8 cellular contexts compared by ENCODE assay signal in the genomic region with DNA sequence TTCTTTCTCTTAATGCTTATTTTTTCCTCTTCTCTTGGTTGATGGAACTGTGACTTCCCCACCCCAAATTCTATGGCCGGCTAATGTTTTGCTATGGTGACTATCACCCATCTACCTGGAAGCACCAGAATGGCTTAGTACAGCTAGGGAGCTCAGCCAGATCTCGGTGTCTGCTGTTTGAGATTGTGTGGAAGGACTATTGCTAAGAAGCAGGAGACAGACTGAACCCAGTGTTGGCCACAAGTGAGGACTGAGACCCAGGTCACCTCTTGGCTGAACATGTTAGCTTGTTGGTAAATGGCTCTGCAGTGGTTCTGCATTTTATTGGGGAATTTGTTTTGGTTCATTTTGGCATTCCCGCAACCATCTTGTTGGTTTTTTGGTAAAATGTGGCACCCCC. TPM values are rescaled to one million over a fixed set of nuclear protein-coding genes. Genes with fewer than 3 reads are reported as not detected.
DNase-seq lines count a peak whose midpoint lies in the region; ATAC-seq, FAIRE-seq and TF ChIP-seq lines count a peak whose summit lies in the region.

No MANE protein-coding gene starts in this region.

- H3K27me3 ChIP-seq in HL-60 (ENCODE audit: insufficient read depth, poor library complexity, severe bottlenecking) (no peaks in the 10 kb centered on the region), mammary epithelial cell (ENCODE audit: insufficient read depth, low read length) (no peaks in the 10 kb centered on the region), muscle layer of duodenum (ENCODE audit: low read depth, low read length) (no peaks in the 10 kb centered on the region)

- H3K9me3 ChIP-seq in A549 (no peaks in the 10 kb centered on the region), mammary epithelial cell (replicated peaks; ENCODE audit: insufficient read depth, low read length) (no peaks in the 10 kb centered on the region), muscle layer of duodenum (ENCODE audit: control insufficient read depth in 1 of 2, low read length in 2 of 2) (no peaks in the 10 kb centered on the region)

- H3K4me3 ChIP-seq in A549 (peak overlapping the region; percentile 10; the same call in 1 of the 3 replicates), HL-60 (replicated peaks; ENCODE audit: insufficient read depth, low read length) (0 out of 2 replicates have a peak overlapping the region, but pooled peaks have one; percentile 2), mammary epithelial cell (replicated peaks in 1 of 3; ENCODE audit: insufficient read depth in 1 of 3, low read depth in 2 of 3, low read length in 3 of 3) (peak overlapping the region; percentile 0 to 38 (median 20)), muscle layer of duodenum (ENCODE audit: low read depth in 1 of 2, low read length in 2 of 2) (peak overlapping the region; percentile 42)

- no TSS peak for BruUV-seq in mammary epithelial cell (replicated peaks; lab: Mats Ljungman, UMichigan)

- no peak for FAIRE-seq in A549 (lab: Jason Lieb, UNC)

- no peak for TF ChIP-seq POLR2A in A549 (IDR thresholded peaks at IDR 0.05; ENCODE audit: low read length)

- WGBS in A549 (ENCODE audit: missing lambda C conversion rate): 84% methylated on average over 3 of the region's 3 CpGs
- 47% methylated on average over 3 of the region's 3 CpGs for WGBS in mammary epithelial cell (ENCODE audit: low coverage, missing lambda C conversion rate)

- POLR2A ChIA-PET in A549 (lab: Yijun Ruan, JAX): interaction anchor here (0.7 to 4.7 kb wide), 2 partner anchors 24 to 37 kb away, joined by 4 to 23 read pairs; no protein-coding TSS in a partner anchor

- H3K27ac ChIP-seq in A549: peak overlapping the region in 1 of 2 experiments; percentile 70; a peak in 3 of 6 replicates
- H3K27ac ChIP-seq in HL-60 (replicated peaks): no peak overlapping the region
- peak overlapping the region; percentile 58 for H3K27ac ChIP-seq in mammary epithelial cell (ENCODE audit: insufficient read depth, low read depth, low read length)
- peak overlapping the region; percentile 87 for H3K27ac ChIP-seq in muscle layer of duodenum (ENCODE audit: low read length)

- DNase-seq in A549 (ENCODE audit: low read depth in 1 of 2, low spot score in 1 of 2): no peak
- no peak for DNase-seq in HL-60 (ENCODE audit: low read depth in 1 of 2, low spot score in 1 of 2)
- DNase-seq in mammary epithelial cell: no peak
- DNase-seq in GDM1 (lab: John Stamatoyannopoulos, UW): no peak
- no peak for DNase-seq in NCI-H146 treated with DMSO at 0.1 percent for 48 hours (lab: John Stamatoyannopoulos, UW; ENCODE audit: unreplicated experiment)
- no peak for DNase-seq in left lobe of liver (ENCODE audit: low spot score)

- ATAC-seq in A549: no peak
- ATAC-seq in HG02884 (IDR thresholded peaks at IDR 0.05; ENCODE audit: unreplicated experiment): no peak
- ATAC-seq in left lobe of liver: no peak

- H2AFZ ChIP-seq in mammary epithelial cell (ENCODE audit: low read depth, low read length): no peak overlapping the region

- CTCF ChIA-PET in A549 (lab: Yijun Ruan, JAX) (interaction anchor here (0.9 to 2.0 kb wide), 8 partner anchors 11 to 100 kb away, joined by 3 to 11 read pairs (median 4); no protein-coding TSS in a partner anchor), mammary epithelial cell (lab: Charles Lee; ENCODE audit: low non-redundant PET) (no interaction called here)

- H3K79me2 ChIP-seq in mammary epithelial cell (ENCODE audit: insufficient read depth, low read length): peaks cover 72% of the 10 kb centered on the region

- H3K4me2 ChIP-seq in A549: peak overlapping the region; percentile 95
- H3K4me2 ChIP-seq in mammary epithelial cell (ENCODE audit: insufficient read depth, low read depth, low read length): peak overlapping the region; percentile 73

- H3K36me3 ChIP-seq in mammary epithelial cell (ENCODE audit: insufficient read depth, low read length) (no peaks in the 10 kb centered on the region), muscle layer of duodenum (ENCODE audit: control insufficient read depth in 1 of 2, insufficient read depth in 2 of 2, low read length in 2 of 2) (peaks cover 0 to 5% of the 10 kb centered on the region in 2 donors)

- peaks cover 8% of the 10 kb centered on the region for H4K20me1 ChIP-seq in mammary epithelial cell (ENCODE audit: insufficient read depth, low read length)

- dilution Hi-C loops in mammary epithelial cell (cut with HindIII; ENCODE audit: low sequenced_read_pairs): no loop called here

- intact Hi-C loops in mammary epithelial cell (cut with micrococcal nuclease): loop anchor here (1.0 kb wide), 1 partner anchor 26 kb away; no protein-coding TSS in a partner anchor

- in situ Hi-C loops in mammary epithelial cell (cut with MboI; ENCODE audit: low sequenced_read_pairs in 2 of 2): no loop called here

- H3K4me1 ChIP-seq in A549 (peaks cover 65% of the 10 kb centered on the region), mammary epithelial cell (ENCODE audit: insufficient read depth, low read length) (peaks cover 40% of the 10 kb centered on the region), muscle layer of duodenum (ENCODE audit: control insufficient read depth in 1 of 2, insufficient read depth in 2 of 2, low read length in 2 of 2) (peaks cover 26 to 38% of the 10 kb centered on the region in 2 donors)

- TF ChIP-seq RAD21 in A549 (conservative IDR thresholded peaks at IDR 0.05 in 1 of 2, IDR thresholded peaks at IDR 0.05 in 1 of 2): no peak

- TF ChIP-seq CTCF in A549 (IDR thresholded peaks at IDR 0.05): no peak
- no peak for TF ChIP-seq CTCF in HL-60 (IDR thresholded peaks at IDR 0.05; ENCODE audit: insufficient read depth, low read length)
- TF ChIP-seq CTCF in mammary epithelial cell (conservative IDR thresholded peaks at IDR 0.05 in 1 of 2, IDR thresholded peaks at IDR 0.05 in 1 of 2; ENCODE audit: extremely low read depth in 1 of 2, insufficient read depth in 1 of 2, low read depth in 1 of 2, low read length in 2 of 2): no peak

- peak overlapping the region; percentile 44 for H3K9ac ChIP-seq in mammary epithelial cell (ENCODE audit: insufficient read depth, low read length)

- no peak for TF ChIP-seq EP300 in A549 (IDR thresholded peaks at IDR 0.05)

TF ChIP-seq in A549, 52 proteins besides CTCF, POLR2A, EP300 and RAD21:
- TF ChIP-seq CBX2 (IDR thresholded peaks at IDR 0.05; ENCODE audit: borderline replicate concordance, low read depth) (no peak), EHF (CRISPR knock-in tag; IDR thresholded peaks at IDR 0.05) (no peak), CBX8 (IDR thresholded peaks at IDR 0.05) (no peak), HOXA7 (CRISPR knock-in tag; IDR thresholded peaks at IDR 0.05) (no peak), CEBPB (IDR thresholded peaks at IDR 0.05) (no peak), TP53 (CRISPR knock-in tag; IDR thresholded peaks at IDR 0.05) (no peak)
- TF ChIP-seq, protein P1, sequence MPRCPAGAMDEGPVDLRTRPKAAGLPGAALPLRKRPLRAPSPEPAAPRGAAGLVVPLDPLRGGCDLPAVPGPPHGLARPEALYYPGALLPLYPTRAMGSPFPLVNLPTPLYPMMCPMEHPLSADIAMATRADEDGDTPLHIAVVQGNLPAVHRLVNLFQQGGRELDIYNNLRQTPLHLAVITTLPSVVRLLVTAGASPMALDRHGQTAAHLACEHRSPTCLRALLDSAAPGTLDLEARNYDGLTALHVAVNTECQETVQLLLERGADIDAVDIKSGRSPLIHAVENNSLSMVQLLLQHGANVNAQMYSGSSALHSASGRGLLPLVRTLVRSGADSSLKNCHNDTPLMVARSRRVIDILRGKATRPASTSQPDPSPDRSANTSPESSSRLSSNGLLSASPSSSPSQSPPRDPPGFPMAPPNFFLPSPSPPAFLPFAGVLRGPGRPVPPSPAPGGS (IDR thresholded peaks at IDR 0.05): no peak

RNA-seq across cellular contexts. Expression of a gene that starts 2.7 kb away (rescaled TPM):
- 35.6 and 57.0 TPM in 2 replicates for polyA plus RNA-seq in A549 (2011; rRNA removed)
- 24.9 and 37.2 TPM in 2 replicates for polyA plus RNA-seq in A549 (2012; cell fraction: cytosol; rRNA removed)
- 128 and 136 TPM in 2 replicates for polyA plus RNA-seq in A549 (2012; cell fraction: nucleus; rRNA removed)
- 44.9 to 47.3 TPM (median 45.5 TPM) in 3 replicates for polyA plus RNA-seq in A549 (2017; fragmentation: RNase III; extraction: RNeasy Plus Mini Kit Qiagen cat#74134 plus additional on column Dnase treatment)
- polyA minus RNA-seq in A549 (2011; rRNA and poly(A)+ RNA removed): 91.0 and 93.7 TPM in 2 replicates
- 100 to 1,000 TPM in 1 of 2 donors, 10 to 100 TPM in 1; 84.0 to 170 TPM for total RNA-seq in mammary epithelial cell
- 26.5 TPM for polyA plus RNA-seq in mammary epithelial cell
- 206 TPM for polyA minus RNA-seq in mammary epithelial cell
- total RNA-seq in left lobe of liver: 80.7 TPM
